12 cellular contexts compared by ENCODE assay signal in genomic region chr11:35623708-35624168, GRCh38. TPM values are rescaled to one million over a fixed set of nuclear protein-coding genes. Genes with fewer than 3 reads are reported as not detected.
DNase-seq lines count a peak whose midpoint lies in the region; ATAC-seq, FAIRE-seq and TF ChIP-seq lines count a peak whose summit lies in the region.
"Had no signal": no experiment of that assay in that cellular context is flagged by ENCODE, and none has a peak within 500 bp of the region (broad histone marks: within the 10 kb centered on the region; RNA-seq: fewer than 3 reads in every experiment).

No MANE protein-coding gene starts in this region.

- POLR2A ChIA-PET in CD8-positive, alpha-beta memory T cell (lab: Charles Lee), result no interaction called here

- H3K9me1 ChIP-seq in keratinocyte (ENCODE audit: control insufficient read depth, extremely low read depth, insufficient read depth, low read length), result no peaks in the 10 kb centered on the region

- DNase-seq in Ammon's horn (ENCODE audit: low spot score) (peak; percentile 6), MG63 (peak; percentile 67), astrocyte of the cerebellum (ENCODE audit: low read depth) (peak; percentile 49), keratinocyte (ENCODE audit: low read depth, low spot score) (peak; percentile 83), superior temporal gyrus (ENCODE audit: extremely low spot score) (no peak)
- no peak for DNase-seq in CD8-positive, alpha-beta memory T cell
- DNase-seq in stimulated activated CD4-positive, alpha-beta T cell treated with anti-CD3 and anti-CD28 coated beads, Interleukin-15, amount 100 ng/mL, for 24 hours, result no peak
- DNase-seq: activated CD8-positive, alpha-beta T cell treated with anti-CD3 and anti-CD28 coated beads for 36 hours; Caco-2; gastrocnemius medialis; small intestine had no signal

- no peaks in the 10 kb centered on the region for H3K36me3 Mint-ChIP-seq in CD8-positive, alpha-beta memory T cell

- H3K4me3 Mint-ChIP-seq in CD8-positive, alpha-beta memory T cell, result no peak overlapping the region
- H3K4me3 Mint-ChIP-seq: activated CD8-positive, alpha-beta T cell treated with anti-CD3 and anti-CD28 coated beads for 36 hours had no signal

- peaks cover 45% of the 10 kb centered on the region for H3K4me1 ChIP-seq in keratinocyte (ENCODE audit: control insufficient read depth, extremely low read depth, insufficient read depth, low read length)
- peaks cover 5% of the 10 kb centered on the region for H3K4me1 ChIP-seq in CD8-positive, alpha-beta memory T cell (ENCODE audit: insufficient read depth, low read length)

- H3K36me3 ChIP-seq in MG63 (peaks cover 4% of the 10 kb centered on the region; the same call in 1 of the 2 replicates), keratinocyte (ENCODE audit: control insufficient read depth in 2 of 2, extremely low read depth in 1 of 2, insufficient read depth in 2 of 2, low read length in 2 of 2) (peaks cover 0 to 10% of the 10 kb centered on the region in 2 experiments)
- H3K36me3 ChIP-seq in CD8-positive, alpha-beta memory T cell (ENCODE audit: insufficient read depth, low read length), result no peaks in the 10 kb centered on the region
- H3K36me3 ChIP-seq: gastrocnemius medialis had no signal

- in situ Hi-C loops in astrocyte of the cerebellum (cut with HindIII; ENCODE audit: low sequenced_read_pairs), result loop anchor here (10.0 kb wide), 1 partner anchor 631 kb away; no protein-coding TSS in a partner anchor

- H3K27me3 Mint-ChIP-seq in CD8-positive, alpha-beta memory T cell, result peaks cover 29 to 72% of the 10 kb centered on the region in 2 donors

- CTCF ChIA-PET in CD8-positive, alpha-beta memory T cell (lab: Charles Lee), result interaction anchor here (1.2 kb wide), 1 partner anchor 651 kb away, joined by 3 read pairs; no protein-coding TSS in a partner anchor

- H3K27me3 ChIP-seq in MG63 (no peaks in the 10 kb centered on the region), keratinocyte (ENCODE audit: control insufficient read depth, extremely low read depth, insufficient read depth, low read length) (no peaks in the 10 kb centered on the region)
- peaks cover 20% of the 10 kb centered on the region for H3K27me3 ChIP-seq in CD8-positive, alpha-beta memory T cell (ENCODE audit: insufficient read depth, low read length, poor library complexity, severe bottlenecking)

- peaks cover 5 to 10% (median 6%) of the 10 kb centered on the region in 3 donors for H3K4me1 Mint-ChIP-seq in CD8-positive, alpha-beta memory T cell

- H3K9me3 Mint-ChIP-seq in CD8-positive, alpha-beta memory T cell, result no peaks in the 10 kb centered on the region
- H3K9me3 Mint-ChIP-seq: activated CD8-positive, alpha-beta T cell treated with anti-CD3 and anti-CD28 coated beads for 36 hours had no signal

- H2AFZ ChIP-seq in keratinocyte (ENCODE audit: control insufficient read depth, low read length), result no peak overlapping the region

- no peak overlapping the region for H3K4me3 ChIP-seq in MG63
- H3K4me3 ChIP-seq in astrocyte of the cerebellum (ENCODE audit: low read depth, low read length), result no peak overlapping the region
- H3K4me3 ChIP-seq in keratinocyte (ENCODE audit: control insufficient read depth in 2 of 3, extremely low read depth in 1 of 3, insufficient read depth in 2 of 3, low read depth in 1 of 3, low read length in 3 of 3), result no peak overlapping the region
- no peak overlapping the region for H3K4me3 ChIP-seq in CD8-positive, alpha-beta memory T cell (ENCODE audit: low read length)
- H3K4me3 ChIP-seq: gastrocnemius medialis had no signal

- dilution Hi-C loops in keratinocyte (cut with MboI; ENCODE audit: extremely low pct_ligation_motif_present, low sequenced_read_pairs), result loop anchor here (25.0 kb wide), 1 partner anchor 189 kb away; no protein-coding TSS in a partner anchor

- H3K4me2 ChIP-seq in keratinocyte (ENCODE audit: control insufficient read depth, extremely low read depth, insufficient read depth, low read depth, low read length), result peak overlapping the region; percentile 100

- FAIRE-seq in keratinocyte (lab: Jason Lieb, UNC), result peak; percentile 34
- FAIRE-seq: small intestine had no signal

- no peak for ATAC-seq in GM19463 (IDR thresholded peaks at IDR 0.05; ENCODE audit: unreplicated experiment)
- ATAC-seq: activated CD8-positive, alpha-beta T cell treated with anti-CD3 and anti-CD28 coated beads for 36 hours; gastrocnemius medialis had no signal

- no peaks in the 10 kb centered on the region for H4K20me1 ChIP-seq in keratinocyte (ENCODE audit: control insufficient read depth, extremely low read depth, insufficient read depth, low read length)

- peaks cover 31% of the 10 kb centered on the region for H3K79me2 ChIP-seq in keratinocyte (ENCODE audit: control insufficient read depth, insufficient read depth, low read length)

- H3K9me3 ChIP-seq in MG63 (peaks cover 2% of the 10 kb centered on the region), keratinocyte (ENCODE audit: control insufficient read depth, low read depth, low read length) (no peaks in the 10 kb centered on the region)
- no peaks in the 10 kb centered on the region for H3K9me3 ChIP-seq in CD8-positive, alpha-beta memory T cell (ENCODE audit: low read length)
- H3K9me3 ChIP-seq: Caco-2, gastrocnemius medialis had no signal

- peak overlapping the region; percentile 5 for H3K9ac ChIP-seq in keratinocyte (ENCODE audit: control insufficient read depth, extremely low read depth, insufficient read depth, low read length)

- H3K27ac ChIP-seq in keratinocyte (ENCODE audit: control insufficient read depth, insufficient read depth, low read length), result peak overlapping the region; percentile 95
- no peak overlapping the region for H3K27ac ChIP-seq in CD8-positive, alpha-beta memory T cell (ENCODE audit: low read depth, low read length)
- H3K27ac ChIP-seq: gastrocnemius medialis had no signal

- TF ChIP-seq CTCF in astrocyte of the cerebellum (IDR thresholded peaks at IDR 0.05; ENCODE audit: low read depth, low read length, missing control alignments) (no peak), keratinocyte (optimal IDR thresholded peaks at IDR 0.05 in 1 of 3, IDR thresholded peaks at IDR 0.05 in 1 of 3, conservative IDR thresholded peaks at IDR 0.05 in 1 of 3; ENCODE audit: extremely low read depth in 1 of 3, insufficient read depth in 2 of 3, low read length in 3 of 3) (no peak)

- H3K27ac Mint-ChIP-seq in CD8-positive, alpha-beta memory T cell, result no peak overlapping the region
- H3K27ac Mint-ChIP-seq: activated CD8-positive, alpha-beta T cell treated with anti-CD3 and anti-CD28 coated beads for 36 hours had no signal

RNA-seq across cellular contexts. Expression of gene FJX1, which starts 5.5 kb away (rescaled TPM):
- total RNA-seq in MG63 (2014; rRNA removed; shearing (Covaris generic); ENCODE audit: low replicate concordance), result 29.1 and 30.5 TPM in 2 replicates
- 19.0 to 25.3 TPM (median 19.7 TPM) in 3 replicates for polyA plus RNA-seq in keratinocyte
- polyA plus RNA-seq in keratinocyte (2011; ENCODE audit: low read depth), result 12.6 TPM
- polyA plus RNA-seq in keratinocyte (2011; cell fraction: cytosol; rRNA removed), result 8.5 and 17.4 TPM in 2 replicates
- polyA plus RNA-seq in keratinocyte (2011; cell fraction: nucleus; rRNA removed), result 26.3 and 34.6 TPM in 2 replicates
- 30.7 and 61.7 TPM in 2 replicates for polyA plus RNA-seq in keratinocyte (2012; ENCODE audit: low replicate concordance)
- polyA minus RNA-seq in keratinocyte, result 8.9 to 30.3 TPM (median 10.4 TPM) in 3 replicates
- 61.8 TPM for polyA minus RNA-seq in keratinocyte (2011; cell fraction: cytosol; rRNA and poly(A)+ RNA removed)
- 28.4 and 32.3 TPM in 2 replicates for polyA minus RNA-seq in keratinocyte (2011; cell fraction: nucleus; rRNA and poly(A)+ RNA removed)
- total RNA-seq in CD8-positive, alpha-beta memory T cell, result under 1 TPM; 0.26 to 0.69 TPM
- polyA plus RNA-seq in CD8-positive, alpha-beta memory T cell, result not detected

RNA-seq across cellular contexts. Expression of gene TRIM44, which starts 38.8 kb away (rescaled TPM):
- 11.7 and 13.0 TPM in 2 replicates for total RNA-seq in MG63 (2014; rRNA removed; shearing (Covaris generic); ENCODE audit: low replicate concordance)
- polyA plus RNA-seq in keratinocyte, result 40.4 to 49.6 TPM (median 48.3 TPM) in 3 replicates
- 12.0 TPM for polyA plus RNA-seq in keratinocyte (2011; ENCODE audit: low read depth)
- polyA plus RNA-seq in keratinocyte (2011; cell fraction: cytosol; rRNA removed), result 39.6 and 50.9 TPM in 2 replicates
- polyA plus RNA-seq in keratinocyte (2011; cell fraction: nucleus; rRNA removed), result 76.9 and 84.0 TPM in 2 replicates
- polyA plus RNA-seq in keratinocyte (2012; ENCODE audit: low replicate concordance), result 8.4 and 31.3 TPM in 2 replicates
- 27.0 to 79.5 TPM (median 67.1 TPM) in 3 replicates for polyA minus RNA-seq in keratinocyte
- 41.6 TPM for polyA minus RNA-seq in keratinocyte (2011; cell fraction: cytosol; rRNA and poly(A)+ RNA removed)
- 9.2 and 36.5 TPM in 2 replicates for polyA minus RNA-seq in keratinocyte (2011; cell fraction: nucleus; rRNA and poly(A)+ RNA removed)
- total RNA-seq in CD8-positive, alpha-beta memory T cell, result 10 to 100 TPM; 36.8 to 40.4 TPM
- polyA plus RNA-seq in CD8-positive, alpha-beta memory T cell, result 40.4 TPM

Comparison
In these comparisons a context has a peak if more than half of its experiments do, and no peak if none do; other contexts are left out.
1. DNase-seq: peak in Ammon's horn (single experiment), MG63 (single experiment), astrocyte of the cerebellum (single experiment) and keratinocyte (single experiment); none in CD8-positive, alpha-beta memory T cell (0 of 5), stimulated activated CD4-positive, alpha-beta T cell treated with anti-CD3 and anti-CD28 coated beads, Interleukin-15, amount 100 ng/mL, for 24 hours (single experiment) and superior temporal gyrus (single experiment).
2. RNA of gene FJX1, which starts 5.5 kb away (total RNA-seq): 29.1 to 30.5 TPM in MG63; 0.26 to 0.69 TPM in CD8-positive, alpha-beta memory T cell; every median in the first group is over 10 times any median in the second.